Comparison of ENCODE assay signal across 1 cellular context in the genomic region with DNA sequence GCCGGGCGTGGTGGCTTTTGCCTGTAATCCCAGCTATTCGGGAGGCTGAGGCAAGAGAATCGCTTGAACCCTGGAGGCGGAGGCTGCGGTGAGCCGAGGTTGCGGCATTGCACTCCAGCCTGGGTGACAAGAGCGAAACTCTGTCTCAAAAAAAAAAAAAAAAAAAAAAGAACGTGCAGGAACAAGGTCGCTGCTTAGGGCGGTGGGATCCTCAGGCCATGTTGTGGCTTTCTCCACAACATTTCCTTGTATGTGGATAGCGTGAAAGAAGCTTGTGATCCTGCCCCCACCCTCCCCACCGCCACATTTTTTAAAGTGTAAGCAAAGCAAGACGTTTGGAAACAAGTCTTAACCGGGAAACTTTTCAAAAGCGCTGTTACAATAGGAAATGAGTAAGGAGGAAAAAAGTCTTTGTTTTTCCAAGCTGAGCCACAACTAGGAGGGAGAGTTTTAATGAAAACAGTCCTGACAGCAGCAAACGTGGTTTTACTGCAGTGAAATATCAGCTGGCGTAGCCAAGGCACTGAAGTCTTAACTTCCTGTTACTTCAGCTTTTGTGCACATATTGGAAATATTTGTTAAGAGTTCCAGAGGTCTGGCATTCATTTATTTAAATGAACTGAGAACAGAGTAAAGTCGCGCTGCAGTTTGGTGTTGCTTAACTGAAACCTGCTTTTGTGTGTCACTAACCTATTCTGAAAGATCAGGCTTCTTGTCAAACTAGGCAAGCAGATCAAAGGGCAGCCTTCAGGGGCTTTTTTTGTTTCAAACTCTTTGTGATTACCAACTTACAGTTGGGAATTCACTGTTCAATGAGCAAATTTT.
A peak's percentile ranks its signal among the peaks of the same experiment; 100 is the strongest.
TF ChIP-seq lines count a peak whose summit lies in the region.

No MANE protein-coding gene starts in this region.

TF ChIP-seq in K562, 482 proteins besides CTCF, POLR2A, EP300 and RAD21 (continued from another document and continues in another):
- TF ChIP-seq, protein P1, sequence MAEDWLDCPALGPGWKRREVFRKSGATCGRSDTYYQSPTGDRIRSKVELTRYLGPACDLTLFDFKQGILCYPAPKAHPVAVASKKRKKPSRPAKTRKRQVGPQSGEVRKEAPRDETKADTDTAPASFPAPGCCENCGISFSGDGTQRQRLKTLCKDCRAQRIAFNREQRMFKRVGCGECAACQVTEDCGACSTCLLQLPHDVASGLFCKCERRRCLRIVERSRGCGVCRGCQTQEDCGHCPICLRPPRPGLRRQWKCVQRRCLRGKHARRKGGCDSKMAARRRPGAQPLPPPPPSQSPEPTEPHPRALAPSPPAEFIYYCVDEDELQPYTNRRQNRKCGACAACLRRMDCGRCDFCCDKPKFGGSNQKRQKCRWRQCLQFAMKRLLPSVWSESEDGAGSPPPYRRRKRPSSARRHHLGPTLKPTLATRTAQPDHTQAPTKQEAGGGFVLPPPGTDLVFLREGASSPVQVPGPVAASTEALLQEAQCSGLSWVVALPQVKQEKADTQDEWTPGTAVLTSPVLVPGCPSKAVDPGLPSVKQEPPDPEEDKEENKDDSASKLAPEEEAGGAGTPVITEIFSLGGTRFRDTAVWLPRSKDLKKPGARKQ (CRISPR knock-in tag; IDR thresholded peaks at IDR 0.05): no peak
- TF ChIP-seq, protein P2, sequence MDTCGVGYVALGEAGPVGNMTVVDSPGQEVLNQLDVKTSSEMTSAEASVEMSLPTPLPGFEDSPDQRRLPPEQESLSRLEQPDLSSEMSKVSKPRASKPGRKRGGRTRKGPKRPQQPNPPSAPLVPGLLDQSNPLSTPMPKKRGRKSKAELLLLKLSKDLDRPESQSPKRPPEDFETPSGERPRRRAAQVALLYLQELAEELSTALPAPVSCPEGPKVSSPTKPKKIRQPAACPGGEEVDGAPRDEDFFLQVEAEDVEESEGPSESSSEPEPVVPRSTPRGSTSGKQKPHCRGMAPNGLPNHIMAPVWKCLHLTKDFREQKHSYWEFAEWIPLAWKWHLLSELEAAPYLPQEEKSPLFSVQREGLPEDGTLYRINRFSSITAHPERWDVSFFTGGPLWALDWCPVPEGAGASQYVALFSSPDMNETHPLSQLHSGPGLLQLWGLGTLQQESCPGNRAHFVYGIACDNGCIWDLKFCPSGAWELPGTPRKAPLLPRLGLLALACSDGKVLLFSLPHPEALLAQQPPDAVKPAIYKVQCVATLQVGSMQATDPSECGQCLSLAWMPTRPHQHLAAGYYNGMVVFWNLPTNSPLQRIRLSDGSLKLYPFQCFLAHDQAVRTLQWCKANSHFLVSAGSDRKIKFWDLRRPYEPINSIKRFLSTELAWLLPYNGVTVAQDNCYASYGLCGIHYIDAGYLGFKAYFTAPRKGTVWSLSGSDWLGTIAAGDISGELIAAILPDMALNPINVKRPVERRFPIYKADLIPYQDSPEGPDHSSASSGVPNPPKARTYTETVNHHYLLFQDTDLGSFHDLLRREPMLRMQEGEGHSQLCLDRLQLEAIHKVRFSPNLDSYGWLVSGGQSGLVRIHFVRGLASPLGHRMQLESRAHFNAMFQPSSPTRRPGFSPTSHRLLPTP (IDR thresholded peaks at IDR 0.05; ENCODE audit: borderline replicate concordance, extremely low read depth, insufficient read length): no peak
- TF ChIP-seq YBX1 (IDR thresholded peaks at IDR 0.05) (no peak), NR2F6 (CRISPR knock-in tag; IDR thresholded peaks at IDR 0.05) (no peak), TOE1 (IDR thresholded peaks at IDR 0.05; ENCODE audit: borderline replicate concordance) (no peak), TOE1 (CRISPR knock-in tag; IDR thresholded peaks at IDR 0.05; ENCODE audit: borderline replicate concordance, low read depth) (no peak), TCF7 (IDR thresholded peaks at IDR 0.05; ENCODE audit: borderline replicate concordance) (no peak), TARDBP (IDR thresholded peaks at IDR 0.05) (no peak), TGIF2 (CRISPR knock-in tag; IDR thresholded peaks at IDR 0.05) (peak; percentile 44; the same call in 1 of the 2 replicates), DMBX1 (CRISPR knock-in tag; IDR thresholded peaks at IDR 0.05; ENCODE audit: borderline replicate concordance) (no peak), STAT5A (IDR thresholded peaks at IDR 0.05; ENCODE audit: borderline replicate concordance, low read length) (no peak), FOXK2 (conservative IDR thresholded peaks at IDR 0.05 in 1 of 2, IDR thresholded peaks at IDR 0.05 in 1 of 2; ENCODE audit: low read depth in 2 of 2) (no peak), SIN3A (IDR thresholded peaks at IDR 0.05; ENCODE audit: borderline replicate concordance in 2 of 2, control insufficient read depth in 1 of 2, low read depth in 2 of 2, low read length in 2 of 2) (peak; percentile 91 to 96; a peak in 2 of 4 replicates), ZNF134 (CRISPR knock-in tag; conservative IDR thresholded peaks at IDR 0.05) (no peak), ZZZ3 (IDR thresholded peaks at IDR 0.05) (no peak), RHOXF2B (CRISPR knock-in tag; conservative IDR thresholded peaks at IDR 0.05) (no peak), ZNF311 (CRISPR knock-in tag; IDR thresholded peaks at IDR 0.05) (no peak), PHB2 (IDR thresholded peaks at IDR 0.05; ENCODE audit: low read depth) (no peak), SP1 (CRISPR knock-in tag; IDR thresholded peaks at IDR 0.05) (no peak), RBM39 (optimal IDR thresholded peaks at IDR 0.05; ENCODE audit: low read depth, low read length) (peak; percentile 31), NFE2L1 (tag; IDR thresholded peaks at IDR 0.05; ENCODE audit: borderline replicate concordance, low read depth) (no peak), DIDO1 (tag; IDR thresholded peaks at IDR 0.05; ENCODE audit: low read depth) (no peak), FOXA3 (CRISPR knock-in tag; conservative IDR thresholded peaks at IDR 0.05 in 1 of 2, IDR thresholded peaks at IDR 0.05 in 1 of 2) (peak in 1 of 2 experiments; percentile 62; a peak in 1 of 4 replicates), CREB1 (IDR thresholded peaks at IDR 0.05) (no peak), CREB1 (CRISPR knock-in tag; IDR thresholded peaks at IDR 0.05) (no peak), TRIM28 (IDR thresholded peaks at IDR 0.05) (no peak), KDM5B (IDR thresholded peaks at IDR 0.05; ENCODE audit: insufficient replicate concordance, low read depth, low read length) (peak; percentile 30), TFAM (CRISPR knock-in tag; conservative IDR thresholded peaks at IDR 0.05) (no peak), ZNF384 (IDR thresholded peaks at IDR 0.05; ENCODE audit: low read depth, low read length) (peak; percentile 68; the same call in 1 of the 2 replicates), SIN3B (IDR thresholded peaks at IDR 0.05; ENCODE audit: low read depth) (no peak), CTBP1 (IDR thresholded peaks at IDR 0.05; ENCODE audit: borderline replicate concordance) (no peak), MYC (IDR thresholded peaks at IDR 0.05; ENCODE audit: low read depth, low read length) (no peak), MYC (CRISPR knock-in tag; IDR thresholded peaks at IDR 0.05; ENCODE audit: borderline replicate concordance, low read depth) (no peak), MXI1 (IDR thresholded peaks at IDR 0.05; ENCODE audit: low read depth, low read length) (peak; percentile 86), ELF2 (CRISPR knock-in tag; IDR thresholded peaks at IDR 0.05) (no peak)
- TF ChIP-seq, protein P3, sequence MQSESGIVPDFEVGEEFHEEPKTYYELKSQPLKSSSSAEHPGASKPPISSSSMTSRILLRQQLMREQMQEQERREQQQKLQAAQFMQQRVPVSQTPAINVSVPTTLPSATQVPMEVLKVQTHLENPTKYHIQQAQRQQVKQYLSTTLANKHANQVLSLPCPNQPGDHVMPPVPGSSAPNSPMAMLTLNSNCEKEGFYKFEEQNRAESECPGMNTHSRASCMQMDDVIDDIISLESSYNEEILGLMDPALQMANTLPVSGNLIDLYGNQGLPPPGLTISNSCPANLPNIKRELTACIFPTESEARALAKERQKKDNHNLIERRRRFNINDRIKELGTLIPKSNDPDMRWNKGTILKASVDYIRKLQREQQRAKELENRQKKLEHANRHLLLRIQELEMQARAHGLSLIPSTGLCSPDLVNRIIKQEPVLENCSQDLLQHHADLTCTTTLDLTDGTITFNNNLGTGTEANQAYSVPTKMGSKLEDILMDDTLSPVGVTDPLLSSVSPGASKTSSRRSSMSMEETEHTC (IDR thresholded peaks at IDR 0.05): no peak
- TF ChIP-seq, protein P4, sequence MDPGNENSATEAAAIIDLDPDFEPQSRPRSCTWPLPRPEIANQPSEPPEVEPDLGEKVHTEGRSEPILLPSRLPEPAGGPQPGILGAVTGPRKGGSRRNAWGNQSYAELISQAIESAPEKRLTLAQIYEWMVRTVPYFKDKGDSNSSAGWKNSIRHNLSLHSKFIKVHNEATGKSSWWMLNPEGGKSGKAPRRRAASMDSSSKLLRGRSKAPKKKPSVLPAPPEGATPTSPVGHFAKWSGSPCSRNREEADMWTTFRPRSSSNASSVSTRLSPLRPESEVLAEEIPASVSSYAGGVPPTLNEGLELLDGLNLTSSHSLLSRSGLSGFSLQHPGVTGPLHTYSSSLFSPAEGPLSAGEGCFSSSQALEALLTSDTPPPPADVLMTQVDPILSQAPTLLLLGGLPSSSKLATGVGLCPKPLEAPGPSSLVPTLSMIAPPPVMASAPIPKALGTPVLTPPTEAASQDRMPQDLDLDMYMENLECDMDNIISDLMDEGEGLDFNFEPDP (CRISPR knock-in tag; IDR thresholded peaks at IDR 0.05): no peak
- TF ChIP-seq, protein P5, sequence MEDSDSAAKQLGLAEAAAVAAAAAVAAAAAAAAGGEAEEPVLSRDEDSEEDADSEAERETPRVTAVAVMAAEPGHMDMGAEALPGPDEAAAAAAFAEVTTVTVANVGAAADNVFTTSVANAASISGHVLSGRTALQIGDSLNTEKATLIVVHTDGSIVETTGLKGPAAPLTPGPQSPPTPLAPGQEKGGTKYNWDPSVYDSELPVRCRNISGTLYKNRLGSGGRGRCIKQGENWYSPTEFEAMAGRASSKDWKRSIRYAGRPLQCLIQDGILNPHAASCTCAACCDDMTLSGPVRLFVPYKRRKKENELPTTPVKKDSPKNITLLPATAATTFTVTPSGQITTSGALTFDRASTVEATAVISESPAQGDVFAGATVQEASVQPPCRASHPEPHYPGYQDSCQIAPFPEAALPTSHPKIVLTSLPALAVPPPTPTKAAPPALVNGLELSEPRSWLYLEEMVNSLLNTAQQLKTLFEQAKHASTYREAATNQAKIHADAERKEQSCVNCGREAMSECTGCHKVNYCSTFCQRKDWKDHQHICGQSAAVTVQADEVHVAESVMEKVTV (CRISPR knock-in tag; IDR thresholded peaks at IDR 0.05): no peak
- TF ChIP-seq, protein P6, sequence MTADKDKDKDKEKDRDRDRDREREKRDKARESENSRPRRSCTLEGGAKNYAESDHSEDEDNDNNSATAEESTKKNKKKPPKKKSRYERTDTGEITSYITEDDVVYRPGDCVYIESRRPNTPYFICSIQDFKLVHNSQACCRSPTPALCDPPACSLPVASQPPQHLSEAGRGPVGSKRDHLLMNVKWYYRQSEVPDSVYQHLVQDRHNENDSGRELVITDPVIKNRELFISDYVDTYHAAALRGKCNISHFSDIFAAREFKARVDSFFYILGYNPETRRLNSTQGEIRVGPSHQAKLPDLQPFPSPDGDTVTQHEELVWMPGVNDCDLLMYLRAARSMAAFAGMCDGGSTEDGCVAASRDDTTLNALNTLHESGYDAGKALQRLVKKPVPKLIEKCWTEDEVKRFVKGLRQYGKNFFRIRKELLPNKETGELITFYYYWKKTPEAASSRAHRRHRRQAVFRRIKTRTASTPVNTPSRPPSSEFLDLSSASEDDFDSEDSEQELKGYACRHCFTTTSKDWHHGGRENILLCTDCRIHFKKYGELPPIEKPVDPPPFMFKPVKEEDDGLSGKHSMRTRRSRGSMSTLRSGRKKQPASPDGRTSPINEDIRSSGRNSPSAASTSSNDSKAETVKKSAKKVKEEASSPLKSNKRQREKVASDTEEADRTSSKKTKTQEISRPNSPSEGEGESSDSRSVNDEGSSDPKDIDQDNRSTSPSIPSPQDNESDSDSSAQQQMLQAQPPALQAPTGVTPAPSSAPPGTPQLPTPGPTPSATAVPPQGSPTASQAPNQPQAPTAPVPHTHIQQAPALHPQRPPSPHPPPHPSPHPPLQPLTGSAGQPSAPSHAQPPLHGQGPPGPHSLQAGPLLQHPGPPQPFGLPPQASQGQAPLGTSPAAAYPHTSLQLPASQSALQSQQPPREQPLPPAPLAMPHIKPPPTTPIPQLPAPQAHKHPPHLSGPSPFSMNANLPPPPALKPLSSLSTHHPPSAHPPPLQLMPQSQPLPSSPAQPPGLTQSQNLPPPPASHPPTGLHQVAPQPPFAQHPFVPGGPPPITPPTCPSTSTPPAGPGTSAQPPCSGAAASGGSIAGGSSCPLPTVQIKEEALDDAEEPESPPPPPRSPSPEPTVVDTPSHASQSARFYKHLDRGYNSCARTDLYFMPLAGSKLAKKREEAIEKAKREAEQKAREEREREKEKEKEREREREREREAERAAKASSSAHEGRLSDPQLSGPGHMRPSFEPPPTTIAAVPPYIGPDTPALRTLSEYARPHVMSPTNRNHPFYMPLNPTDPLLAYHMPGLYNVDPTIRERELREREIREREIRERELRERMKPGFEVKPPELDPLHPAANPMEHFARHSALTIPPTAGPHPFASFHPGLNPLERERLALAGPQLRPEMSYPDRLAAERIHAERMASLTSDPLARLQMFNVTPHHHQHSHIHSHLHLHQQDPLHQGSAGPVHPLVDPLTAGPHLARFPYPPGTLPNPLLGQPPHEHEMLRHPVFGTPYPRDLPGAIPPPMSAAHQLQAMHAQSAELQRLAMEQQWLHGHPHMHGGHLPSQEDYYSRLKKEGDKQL (CRISPR knock-in tag; IDR thresholded peaks at IDR 0.05; ENCODE audit: borderline replicate concordance): no peak
- TF ChIP-seq, protein P7, sequence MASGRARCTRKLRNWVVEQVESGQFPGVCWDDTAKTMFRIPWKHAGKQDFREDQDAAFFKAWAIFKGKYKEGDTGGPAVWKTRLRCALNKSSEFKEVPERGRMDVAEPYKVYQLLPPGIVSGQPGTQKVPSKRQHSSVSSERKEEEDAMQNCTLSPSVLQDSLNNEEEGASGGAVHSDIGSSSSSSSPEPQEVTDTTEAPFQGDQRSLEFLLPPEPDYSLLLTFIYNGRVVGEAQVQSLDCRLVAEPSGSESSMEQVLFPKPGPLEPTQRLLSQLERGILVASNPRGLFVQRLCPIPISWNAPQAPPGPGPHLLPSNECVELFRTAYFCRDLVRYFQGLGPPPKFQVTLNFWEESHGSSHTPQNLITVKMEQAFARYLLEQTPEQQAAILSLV (tag; IDR thresholded peaks at IDR 0.05): no peak
- TF ChIP-seq, protein P8, sequence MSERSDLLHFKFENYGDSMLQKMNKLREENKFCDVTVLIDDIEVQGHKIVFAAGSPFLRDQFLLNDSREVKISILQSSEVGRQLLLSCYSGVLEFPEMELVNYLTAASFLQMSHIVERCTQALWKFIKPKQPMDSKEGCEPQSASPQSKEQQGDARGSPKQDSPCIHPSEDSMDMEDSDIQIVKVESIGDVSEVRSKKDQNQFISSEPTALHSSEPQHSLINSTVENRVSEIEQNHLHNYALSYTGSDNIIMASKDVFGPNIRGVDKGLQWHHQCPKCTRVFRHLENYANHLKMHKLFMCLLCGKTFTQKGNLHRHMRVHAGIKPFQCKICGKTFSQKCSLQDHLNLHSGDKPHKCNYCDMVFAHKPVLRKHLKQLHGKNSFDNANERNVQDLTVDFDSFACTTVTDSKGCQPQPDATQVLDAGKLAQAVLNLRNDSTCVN (CRISPR knock-in tag; IDR thresholded peaks at IDR 0.05): no peak
- TF ChIP-seq, protein P9, sequence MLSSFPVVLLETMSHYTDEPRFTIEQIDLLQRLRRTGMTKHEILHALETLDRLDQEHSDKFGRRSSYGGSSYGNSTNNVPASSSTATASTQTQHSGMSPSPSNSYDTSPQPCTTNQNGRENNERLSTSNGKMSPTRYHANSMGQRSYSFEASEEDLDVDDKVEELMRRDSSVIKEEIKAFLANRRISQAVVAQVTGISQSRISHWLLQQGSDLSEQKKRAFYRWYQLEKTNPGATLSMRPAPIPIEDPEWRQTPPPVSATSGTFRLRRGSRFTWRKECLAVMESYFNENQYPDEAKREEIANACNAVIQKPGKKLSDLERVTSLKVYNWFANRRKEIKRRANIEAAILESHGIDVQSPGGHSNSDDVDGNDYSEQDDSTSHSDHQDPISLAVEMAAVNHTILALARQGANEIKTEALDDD (IDR thresholded peaks at IDR 0.05): no peak
